ENCODE assay signal across 1 cellular context in the genomic region with DNA sequence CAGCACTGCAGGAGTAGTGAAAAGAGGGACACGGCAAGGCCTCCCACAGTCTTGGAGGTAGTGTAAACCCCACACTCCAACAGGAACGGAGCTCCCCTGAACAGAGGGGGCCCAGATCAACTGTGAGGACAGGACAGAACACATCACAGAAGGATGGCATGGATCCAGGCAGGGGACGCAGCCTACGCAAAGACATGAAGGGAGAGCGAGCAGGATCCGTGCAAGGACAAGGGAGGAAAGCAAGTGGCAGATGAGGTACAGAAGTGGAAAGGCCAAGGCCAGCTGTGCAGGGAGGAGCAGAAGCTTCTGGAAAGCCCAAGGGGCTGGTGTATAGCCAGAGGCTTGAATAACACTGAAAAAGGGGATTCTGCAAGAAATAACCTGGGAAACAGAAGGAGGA.
TF ChIP-seq lines count a peak whose summit lies in the region.

No MANE protein-coding gene starts in this region.

TF ChIP-seq in HepG2, 621 proteins besides CTCF, POLR2A, EP300 and RAD21 (continued from another document):
- TF ChIP-seq, protein P1, sequence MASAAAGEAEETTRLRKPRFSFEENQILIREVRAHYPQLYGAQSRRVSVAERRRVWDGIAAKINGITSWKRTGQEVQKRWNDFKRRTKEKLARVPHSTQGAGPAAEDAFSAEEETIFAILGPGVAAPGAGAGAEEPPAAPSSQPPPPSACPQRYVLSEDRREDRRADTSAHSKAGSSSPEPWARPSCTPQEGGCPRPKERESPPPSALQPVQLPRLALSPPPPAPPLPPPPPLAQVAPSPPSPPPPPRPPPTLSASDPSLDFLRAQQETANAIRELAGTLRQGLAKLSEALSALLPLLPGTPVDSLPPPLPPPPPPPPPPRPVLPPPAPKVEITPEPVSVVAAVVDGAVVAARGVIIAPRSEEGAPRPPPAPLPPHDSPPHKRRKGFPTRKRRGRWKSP (CRISPR knock-in tag; IDR thresholded peaks at IDR 0.05): no peak
- TF ChIP-seq SNRNP70 (IDR thresholded peaks at IDR 0.05; ENCODE audit: low read depth, low read length) (no peak), MEIS2 (CRISPR knock-in tag; IDR thresholded peaks at IDR 0.05) (no peak)
TF ChIP-seq in HepG2: peak in this region for 0.
